ENCODE assay signal across 1 cellular context in the genomic region with DNA sequence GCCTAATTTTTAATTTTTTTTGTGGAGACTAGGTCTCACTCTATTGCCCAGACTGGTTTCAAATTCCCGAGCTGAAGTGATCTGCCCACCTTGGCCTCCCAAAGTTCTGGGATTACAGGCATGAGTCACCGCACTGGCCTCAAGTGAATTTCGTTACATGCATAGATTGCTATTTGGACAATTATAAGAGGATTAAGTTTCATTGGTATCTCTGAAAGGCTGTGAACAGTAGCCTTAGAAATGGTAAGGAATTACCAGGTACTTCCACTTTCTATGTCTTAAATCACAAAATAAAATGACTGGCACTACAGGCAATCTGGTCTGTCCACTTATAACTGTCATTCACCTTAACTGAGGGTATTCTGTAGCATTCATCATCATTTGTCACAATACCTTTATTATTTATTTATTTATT.
A peak's percentile ranks its signal among the peaks of the same experiment; 100 is the strongest.
TF ChIP-seq lines count a peak whose summit lies in the region.

No MANE protein-coding gene starts in this region.

TF ChIP-seq in HEK293, 187 proteins besides CTCF, POLR2A, EP300 and RAD21 (continued from another document):
- TF ChIP-seq, protein P1, sequence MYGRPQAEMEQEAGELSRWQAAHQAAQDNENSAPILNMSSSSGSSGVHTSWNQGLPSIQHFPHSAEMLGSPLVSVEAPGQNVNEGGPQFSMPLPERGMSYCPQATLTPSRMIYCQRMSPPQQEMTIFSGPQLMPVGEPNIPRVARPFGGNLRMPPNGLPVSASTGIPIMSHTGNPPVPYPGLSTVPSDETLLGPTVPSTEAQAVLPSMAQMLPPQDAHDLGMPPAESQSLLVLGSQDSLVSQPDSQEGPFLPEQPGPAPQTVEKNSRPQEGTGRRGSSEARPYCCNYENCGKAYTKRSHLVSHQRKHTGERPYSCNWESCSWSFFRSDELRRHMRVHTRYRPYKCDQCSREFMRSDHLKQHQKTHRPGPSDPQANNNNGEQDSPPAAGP (tag by site-specific recombination; IDR thresholded peaks at IDR 0.05): peak; percentile 46; the same call in 1 of the 2 replicates
- TF ChIP-seq ZNF768 (tag by site-specific recombination; IDR thresholded peaks at IDR 0.05) (no peak), ZNF654 (tag by site-specific recombination; IDR thresholded peaks at IDR 0.05; ENCODE audit: low read depth) (no peak), ZNF561 (tag by site-specific recombination; IDR thresholded peaks at IDR 0.05; ENCODE audit: borderline replicate concordance) (0 out of 2 replicates have a peak, but pooled peaks have one; percentile 27), ZNF416 (tag by site-specific recombination; IDR thresholded peaks at IDR 0.05) (no peak), SCRT1 (tag by site-specific recombination; IDR thresholded peaks at IDR 0.05; ENCODE audit: borderline replicate concordance) (0 out of 2 replicates have a peak, but pooled peaks have one; percentile 11), ZNF155 (tag by site-specific recombination; IDR thresholded peaks at IDR 0.05) (no peak), ZNF354C (tag by site-specific recombination; IDR thresholded peaks at IDR 0.05; ENCODE audit: borderline replicate concordance, low read depth) (no peak)
- TF ChIP-seq, protein P2, sequence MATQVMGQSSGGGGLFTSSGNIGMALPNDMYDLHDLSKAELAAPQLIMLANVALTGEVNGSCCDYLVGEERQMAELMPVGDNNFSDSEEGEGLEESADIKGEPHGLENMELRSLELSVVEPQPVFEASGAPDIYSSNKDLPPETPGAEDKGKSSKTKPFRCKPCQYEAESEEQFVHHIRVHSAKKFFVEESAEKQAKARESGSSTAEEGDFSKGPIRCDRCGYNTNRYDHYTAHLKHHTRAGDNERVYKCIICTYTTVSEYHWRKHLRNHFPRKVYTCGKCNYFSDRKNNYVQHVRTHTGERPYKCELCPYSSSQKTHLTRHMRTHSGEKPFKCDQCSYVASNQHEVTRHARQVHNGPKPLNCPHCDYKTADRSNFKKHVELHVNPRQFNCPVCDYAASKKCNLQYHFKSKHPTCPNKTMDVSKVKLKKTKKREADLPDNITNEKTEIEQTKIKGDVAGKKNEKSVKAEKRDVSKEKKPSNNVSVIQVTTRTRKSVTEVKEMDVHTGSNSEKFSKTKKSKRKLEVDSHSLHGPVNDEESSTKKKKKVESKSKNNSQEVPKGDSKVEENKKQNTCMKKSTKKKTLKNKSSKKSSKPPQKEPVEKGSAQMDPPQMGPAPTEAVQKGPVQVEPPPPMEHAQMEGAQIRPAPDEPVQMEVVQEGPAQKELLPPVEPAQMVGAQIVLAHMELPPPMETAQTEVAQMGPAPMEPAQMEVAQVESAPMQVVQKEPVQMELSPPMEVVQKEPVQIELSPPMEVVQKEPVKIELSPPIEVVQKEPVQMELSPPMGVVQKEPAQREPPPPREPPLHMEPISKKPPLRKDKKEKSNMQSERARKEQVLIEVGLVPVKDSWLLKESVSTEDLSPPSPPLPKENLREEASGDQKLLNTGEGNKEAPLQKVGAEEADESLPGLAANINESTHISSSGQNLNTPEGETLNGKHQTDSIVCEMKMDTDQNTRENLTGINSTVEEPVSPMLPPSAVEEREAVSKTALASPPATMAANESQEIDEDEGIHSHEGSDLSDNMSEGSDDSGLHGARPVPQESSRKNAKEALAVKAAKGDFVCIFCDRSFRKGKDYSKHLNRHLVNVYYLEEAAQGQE (tag by site-specific recombination; IDR thresholded peaks at IDR 0.05): no peak
- TF ChIP-seq, protein P3, sequence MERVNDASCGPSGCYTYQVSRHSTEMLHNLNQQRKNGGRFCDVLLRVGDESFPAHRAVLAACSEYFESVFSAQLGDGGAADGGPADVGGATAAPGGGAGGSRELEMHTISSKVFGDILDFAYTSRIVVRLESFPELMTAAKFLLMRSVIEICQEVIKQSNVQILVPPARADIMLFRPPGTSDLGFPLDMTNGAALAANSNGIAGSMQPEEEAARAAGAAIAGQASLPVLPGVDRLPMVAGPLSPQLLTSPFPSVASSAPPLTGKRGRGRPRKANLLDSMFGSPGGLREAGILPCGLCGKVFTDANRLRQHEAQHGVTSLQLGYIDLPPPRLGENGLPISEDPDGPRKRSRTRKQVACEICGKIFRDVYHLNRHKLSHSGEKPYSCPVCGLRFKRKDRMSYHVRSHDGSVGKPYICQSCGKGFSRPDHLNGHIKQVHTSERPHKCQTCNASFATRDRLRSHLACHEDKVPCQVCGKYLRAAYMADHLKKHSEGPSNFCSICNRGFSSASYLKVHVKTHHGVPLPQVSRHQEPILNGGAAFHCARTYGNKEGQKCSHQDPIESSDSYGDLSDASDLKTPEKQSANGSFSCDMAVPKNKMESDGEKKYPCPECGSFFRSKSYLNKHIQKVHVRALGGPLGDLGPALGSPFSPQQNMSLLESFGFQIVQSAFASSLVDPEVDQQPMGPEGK (tag by site-specific recombination; IDR thresholded peaks at IDR 0.05): peak; percentile 28; the same call in 1 of the 2 replicates
